ENCODE assay signal across 8 cellular contexts in the genomic region with DNA sequence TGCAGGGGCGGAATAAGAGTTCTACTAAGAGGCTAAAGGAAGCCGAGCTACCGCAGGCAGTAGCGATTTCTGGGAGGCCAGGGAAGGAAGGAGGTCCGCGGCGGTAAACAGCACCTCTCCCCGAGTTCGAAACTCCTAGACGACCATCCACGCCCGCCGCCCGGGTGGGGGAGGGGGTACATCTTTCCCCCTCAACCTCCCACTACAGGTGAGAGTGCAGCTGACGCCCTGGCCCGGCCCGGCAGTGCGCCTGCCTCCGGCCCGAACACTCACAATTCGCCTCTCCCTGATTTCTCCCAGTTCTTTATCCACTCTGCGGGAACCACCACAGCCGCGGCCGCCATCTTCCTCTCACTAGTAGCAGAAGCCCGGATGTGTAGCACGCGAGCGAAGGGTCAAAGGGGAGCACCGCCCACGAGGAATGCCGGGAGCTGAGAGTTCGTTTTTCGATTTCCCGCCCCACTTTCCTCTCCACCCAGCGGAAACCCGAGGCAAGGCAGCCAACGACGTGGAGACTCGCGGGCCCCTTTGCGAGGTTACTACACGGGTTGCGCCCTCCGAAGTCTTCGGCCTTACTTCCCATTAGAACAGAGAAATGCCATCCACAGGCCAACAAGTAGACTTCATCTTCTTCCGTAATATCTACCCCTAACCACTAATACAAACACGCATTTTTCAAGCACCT. TPM values are rescaled to one million over a fixed set of nuclear protein-coding genes. Genes with fewer than 3 reads are reported as not detected.
DNase-seq lines count a peak whose midpoint lies in the region; ATAC-seq and TF ChIP-seq lines count a peak whose summit lies in the region.

A gene with protein sequence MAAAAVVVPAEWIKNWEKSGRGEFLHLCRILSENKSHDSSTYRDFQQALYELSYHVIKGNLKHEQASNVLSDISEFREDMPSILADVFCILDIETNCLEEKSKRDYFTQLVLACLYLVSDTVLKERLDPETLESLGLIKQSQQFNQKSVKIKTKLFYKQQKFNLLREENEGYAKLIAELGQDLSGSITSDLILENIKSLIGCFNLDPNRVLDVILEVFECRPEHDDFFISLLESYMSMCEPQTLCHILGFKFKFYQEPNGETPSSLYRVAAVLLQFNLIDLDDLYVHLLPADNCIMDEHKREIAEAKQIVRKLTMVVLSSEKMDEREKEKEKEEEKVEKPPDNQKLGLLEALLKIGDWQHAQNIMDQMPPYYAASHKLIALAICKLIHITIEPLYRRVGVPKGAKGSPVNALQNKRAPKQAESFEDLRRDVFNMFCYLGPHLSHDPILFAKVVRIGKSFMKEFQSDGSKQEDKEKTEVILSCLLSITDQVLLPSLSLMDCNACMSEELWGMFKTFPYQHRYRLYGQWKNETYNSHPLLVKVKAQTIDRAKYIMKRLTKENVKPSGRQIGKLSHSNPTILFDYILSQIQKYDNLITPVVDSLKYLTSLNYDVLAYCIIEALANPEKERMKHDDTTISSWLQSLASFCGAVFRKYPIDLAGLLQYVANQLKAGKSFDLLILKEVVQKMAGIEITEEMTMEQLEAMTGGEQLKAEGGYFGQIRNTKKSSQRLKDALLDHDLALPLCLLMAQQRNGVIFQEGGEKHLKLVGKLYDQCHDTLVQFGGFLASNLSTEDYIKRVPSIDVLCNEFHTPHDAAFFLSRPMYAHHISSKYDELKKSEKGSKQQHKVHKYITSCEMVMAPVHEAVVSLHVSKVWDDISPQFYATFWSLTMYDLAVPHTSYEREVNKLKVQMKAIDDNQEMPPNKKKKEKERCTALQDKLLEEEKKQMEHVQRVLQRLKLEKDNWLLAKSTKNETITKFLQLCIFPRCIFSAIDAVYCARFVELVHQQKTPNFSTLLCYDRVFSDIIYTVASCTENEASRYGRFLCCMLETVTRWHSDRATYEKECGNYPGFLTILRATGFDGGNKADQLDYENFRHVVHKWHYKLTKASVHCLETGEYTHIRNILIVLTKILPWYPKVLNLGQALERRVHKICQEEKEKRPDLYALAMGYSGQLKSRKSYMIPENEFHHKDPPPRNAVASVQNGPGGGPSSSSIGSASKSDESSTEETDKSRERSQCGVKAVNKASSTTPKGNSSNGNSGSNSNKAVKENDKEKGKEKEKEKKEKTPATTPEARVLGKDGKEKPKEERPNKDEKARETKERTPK (N-terminal part only) (minus strand): TSS at position 374 of the 685 bp plus-strand sequence. CDS start 30 bp downstream, at position 344.

- no peak for TF ChIP-seq CTCF in mucosa of descending colon (IDR thresholded peaks at IDR 0.05)

- H3K36me3 ChIP-seq in mucosa of descending colon (ENCODE audit: low read depth): no peaks in the 10 kb centered on the region

- peak within 1 kb of the TSS; percentile 67 for H3K27ac ChIP-seq in epithelial cell of prostate

- peak within 1 kb of the TSS; percentile 59 for H3K4me3 ChIP-seq in mucosa of descending colon

- DNase-seq in DMS114 treated with DMSO at 0.1 percent for 48 hours (lab: John Stamatoyannopoulos, UW; ENCODE audit: unreplicated experiment) (peak; percentile 74), HuH-7.5 (ENCODE audit: low spot score) (peak; percentile 64), OCI-M1 (lab: John Stamatoyannopoulos, UW) (peak; percentile 92), activated T-cell treated with anti-CD3 and anti-CD28 coated beads for 4 hours (peak; percentile 68), epithelial cell of prostate (ENCODE audit: low read depth, low spot score) (no peak), mucosa of descending colon (peak; percentile 88 to 90 (median 90))
- peak; percentile 68 for DNase-seq in stimulated activated CD8-positive, alpha-beta memory T cell treated with anti-CD3 and anti-CD28 coated beads, Interleukin-4, amount 100 ng/mL, for 24 hours (ENCODE audit: low read depth)

- intact Hi-C loops in mucosa of descending colon (cut with DNase I, micrococcal nuclease): no loop called here

- H3K9me3 ChIP-seq in mucosa of descending colon: no peaks in the 10 kb centered on the region

- H3K4me1 ChIP-seq in mucosa of descending colon (ENCODE audit: low read depth): peaks cover 3% of the 10 kb centered on the region

- ATAC-seq in GM21515 (IDR thresholded peaks at IDR 0.05; ENCODE audit: unreplicated experiment): peak; percentile 86
- ATAC-seq in mucosa of descending colon: peak; percentile 98

RNA-seq across cellular contexts. Expression of the gene that starts here (rescaled TPM):
- 10 to 100 TPM; 66.5 to 82.6 (median 75.8) TPM for total RNA-seq in mucosa of descending colon
